7 cellular contexts compared by ENCODE assay signal in the genomic region with DNA sequence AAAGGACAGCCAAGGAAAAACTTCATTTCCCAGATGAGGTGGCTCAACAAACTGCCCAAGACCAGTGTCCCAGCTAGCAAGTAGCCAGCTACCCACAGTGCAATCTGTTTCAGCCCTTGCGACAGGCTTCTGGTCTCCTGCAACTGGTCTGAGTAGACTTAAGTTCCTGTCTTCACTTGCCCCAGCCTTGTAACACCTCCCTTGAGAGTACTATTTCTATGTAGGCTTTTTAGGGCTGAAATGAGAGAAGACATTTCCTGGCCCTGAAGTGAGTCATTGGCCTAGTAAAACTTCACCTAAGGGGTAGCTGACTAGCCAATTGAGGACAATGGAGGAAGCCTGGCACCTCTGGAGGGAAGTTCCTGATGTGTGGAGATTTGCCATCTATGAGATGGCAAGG.
A peak's percentile ranks its signal among the peaks of the same experiment; 100 is the strongest.
DNase-seq lines count a peak whose midpoint lies in the region; ATAC-seq, FAIRE-seq and TF ChIP-seq lines count a peak whose summit lies in the region.

No MANE protein-coding gene starts in this region.

- peaks cover 34% of the 10 kb centered on the region for H3F3A ChIP-seq in SK-N-SH (replicated peaks; ENCODE audit: insufficient read depth)

- 78% methylated on average over 1 of the region's 1 CpG for WGBS in SK-N-SH (ENCODE audit: low lambda C conversion rate)
- WGBS in adrenal gland, 4 donors = 95 to 100% (median 100%) methylated on average over 1 of the region's 1 CpG; no CpG with 5 or more reads in 1 of the 4 donors

- TF ChIP-seq POLR2A in adrenal gland (IDR thresholded peaks at IDR 0.05) = no peak

- H3K4me3 ChIP-seq in SK-N-SH (ENCODE audit: low read depth in 2 of 2, low read length in 1 of 2) = no peak overlapping the region
- H3K4me3 ChIP-seq in skeletal muscle cell (ENCODE audit: low read depth, low read length) = no peak overlapping the region
- H3K4me3 ChIP-seq in adrenal gland = no peak overlapping the region

- H3K9me3 ChIP-seq in SK-N-SH (no peaks in the 10 kb centered on the region), adrenal gland (replicated peaks in 1 of 3) (no peaks in the 10 kb centered on the region)

- POLR2A ChIA-PET in SK-N-SH (lab: Yijun Ruan, JAX) = no interaction called here

- peak; percentile 92 for ATAC-seq in HG02981 (IDR thresholded peaks at IDR 0.05; ENCODE audit: unreplicated experiment)

- H3K9ac ChIP-seq in SK-N-SH = no peak overlapping the region

- H3K36me3 ChIP-seq in SK-N-SH (replicated peaks in 1 of 2; ENCODE audit: control insufficient read depth in 1 of 2, insufficient read depth in 2 of 2, low read length in 1 of 2) (no peaks in the 10 kb centered on the region), adrenal gland (replicated peaks in 1 of 2) (no peaks in the 10 kb centered on the region)

- CTCF ChIA-PET in SK-N-SH (lab: Yijun Ruan, JAX) = interaction anchor here (0.6 kb wide), 1 partner anchor 239 kb away, joined by 3 read pairs; no protein-coding TSS in a partner anchor

- H2AFZ ChIP-seq in SK-N-SH (ENCODE audit: low read depth) = no peak overlapping the region

- no peak for DNase-seq in GM19239 (ENCODE audit: insufficient read length, low spot score)
- DNase-seq in SK-N-SH = no peak
- DNase-seq in skeletal muscle cell (ENCODE audit: low read depth) = peak; percentile 64
- no peak for DNase-seq in hippocampal formation (lab: John Stamatoyannopoulos, UW)
- DNase-seq in adrenal gland = no peak
- no peak for DNase-seq in activated CD4-positive, CD25-positive, alpha-beta regulatory T cell (lab: John Stamatoyannopoulos, UW)

- peak overlapping the region; percentile 34 for H3K4me2 ChIP-seq in SK-N-SH

- intact Hi-C loops in adrenal gland (cut with DNase I) = no loop called here

- peaks cover 5 to 37% of the 10 kb centered on the region in 2 experiments for H3K4me1 ChIP-seq in SK-N-SH (ENCODE audit: control insufficient read depth in 1 of 2, insufficient read depth in 2 of 2, low read depth in 1 of 2, low read length in 1 of 2)
- no peaks in the 10 kb centered on the region for H3K4me1 ChIP-seq in adrenal gland (replicated peaks in 1 of 2)

- no peak for TF ChIP-seq RAD21 in SK-N-SH (IDR thresholded peaks at IDR 0.05; ENCODE audit: low read length)

- no peaks in the 10 kb centered on the region; the same call in 1 of the 2 replicates for H4K20me1 ChIP-seq in SK-N-SH (ENCODE audit: insufficient read depth)

- no peak for TF ChIP-seq EP300 in SK-N-SH (IDR thresholded peaks at IDR 0.05; ENCODE audit: borderline replicate concordance in 1 of 2, low read depth in 1 of 2, low read length in 1 of 2)

- H3K27me3 ChIP-seq in SK-N-SH (ENCODE audit: insufficient read depth) (no peaks in the 10 kb centered on the region), adrenal gland (no peaks in the 10 kb centered on the region)

- H3K9me2 ChIP-seq in SK-N-SH = no peaks in the 10 kb centered on the region

- FAIRE-seq in GM19239 (lab: Jason Lieb, UNC) = peak; percentile 14

- TF ChIP-seq CTCF in SK-N-SH (IDR thresholded peaks at IDR 0.05) = no peak
- no peak for TF ChIP-seq CTCF in adrenal gland (IDR thresholded peaks at IDR 0.05)

- H3K27ac ChIP-seq in SK-N-SH (ENCODE audit: low read depth in 2 of 2, low read length in 1 of 2) (peak overlapping the region in 1 of 2 experiments; percentile 26; a peak in 1 of 4 replicates), adrenal gland (no peak overlapping the region)

- H3K79me2 ChIP-seq in SK-N-SH (ENCODE audit: insufficient read depth) = no peaks in the 10 kb centered on the region

TF ChIP-seq in SK-N-SH, 30 proteins besides CTCF, POLR2A, EP300 and RAD21:
- TF ChIP-seq FOSL2 (IDR thresholded peaks at IDR 0.05; ENCODE audit: borderline replicate concordance, low read depth) (peak; percentile 41), RCOR1 (IDR thresholded peaks at IDR 0.05; ENCODE audit: low read length) (no peak), POLR2AphosphoS5 (IDR thresholded peaks at IDR 0.05; ENCODE audit: low read depth, low read length) (no peak), TEAD4 (IDR thresholded peaks at IDR 0.05; ENCODE audit: borderline replicate concordance, insufficient read depth) (no peak), NRF1 (IDR thresholded peaks at IDR 0.05; ENCODE audit: low read depth, low read length) (no peak)
- TF ChIP-seq, protein P1, sequence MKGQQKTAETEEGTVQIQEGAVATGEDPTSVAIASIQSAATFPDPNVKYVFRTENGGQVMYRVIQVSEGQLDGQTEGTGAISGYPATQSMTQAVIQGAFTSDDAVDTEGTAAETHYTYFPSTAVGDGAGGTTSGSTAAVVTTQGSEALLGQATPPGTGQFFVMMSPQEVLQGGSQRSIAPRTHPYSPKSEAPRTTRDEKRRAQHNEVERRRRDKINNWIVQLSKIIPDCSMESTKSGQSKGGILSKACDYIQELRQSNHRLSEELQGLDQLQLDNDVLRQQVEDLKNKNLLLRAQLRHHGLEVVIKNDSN (IDR thresholded peaks at IDR 0.05; ENCODE audit: borderline replicate concordance, low read depth) = no peak
TF ChIP-seq in SK-N-SH: peak in this region for 1.
